In genomic region chr4:79650794-79651431, GRCh38 we compare ENCODE assay signal across 12 cellular contexts.
DNase-seq lines count a peak whose midpoint lies in the region; ATAC-seq and TF ChIP-seq lines count a peak whose summit lies in the region.
"Had no signal": no experiment of that assay in that cellular context is flagged by ENCODE, and none has a peak within 500 bp of the region (broad histone marks: within the 10 kb centered on the region; RNA-seq: fewer than 3 reads in every experiment).

No MANE protein-coding gene starts in this region.

- peak overlapping the region; percentile 2; the same call in 1 of the 2 replicates for H3K18ac ChIP-seq in IMR-90 (ENCODE audit: low read depth, low read length)

- H4K20me1 ChIP-seq in IMR-90 (ENCODE audit: insufficient read depth, low read length): no peaks in the 10 kb centered on the region

- CTCF ChIA-PET in AG04450 (lab: Charles Lee): no interaction called here
- CTCF ChIA-PET in IMR-90 (lab: Yijun Ruan, JAX): interaction anchor here (0.6 kb wide), 1 partner anchor 684 kb away, joined by 3 read pairs; no protein-coding TSS in a partner anchor

- H3K27me3 Mint-ChIP-seq in activated T-helper 2 cell treated with anti-CD3 and anti-CD28 coated beads, Interferon-gamma antibody, Interleukin-2, Interleukin-4, amounts not matched to agents 10 μg/mL and 5 μg/mL and 100 μg/mL, durations not matched to agents 14 hours and 24 hours and 36 hours (ENCODE audit: low read depth): peaks cover 7% of the 10 kb centered on the region
- H3K27me3 Mint-ChIP-seq: activated naive CD4-positive, alpha-beta T cell treated with anti-CD3 and anti-CD28 coated beads, Interleukin-2, amount 10 ng/mL, durations not matched to agents 7 days and 5 days had no signal

- H2BK20ac ChIP-seq in IMR-90 (ENCODE audit: low read depth, low read length): 0 out of 2 replicates have a peak overlapping the region, but pooled peaks have one; percentile 20

- no peak overlapping the region for H3K56ac ChIP-seq in IMR-90 (ENCODE audit: extremely low read depth, insufficient read depth, low read length)

- H3K23ac ChIP-seq in IMR-90 (ENCODE audit: low read depth, low read length): no peak overlapping the region

- TF ChIP-seq RAD21 in IMR-90 (IDR thresholded peaks at IDR 0.05; ENCODE audit: low read length): no peak

- dilution Hi-C loops in IMR-90 (cut with HindIII; ENCODE audit: low sequenced_read_pairs, unreplicated experiment): no loop called here

- peak; percentile 61 for DNase-seq in AG04450 (ENCODE audit: low read depth, low spot score)
- peak; percentile 77 for DNase-seq in IMR-90
- peak; percentile 32 to 70 for DNase-seq in cardiac fibroblast (ENCODE audit: low read depth in 2 of 2)
- DNase-seq in lung microvascular endothelial cell (ENCODE audit: low read depth in 2 of 2): peak; percentile 51 to 87
- no peak for DNase-seq in cerebellum (ENCODE audit: low spot score)
- no peak for DNase-seq in activated T-helper 2 cell treated with anti-CD3 and anti-CD28 coated beads, Interferon-gamma antibody, Interleukin-2, Interleukin-4, amounts not matched to agents 10 μg/mL and 5 μg/mL and 100 μg/mL, durations not matched to agents 14 hours and 24 hours and 36 hours (ENCODE audit: low spot score)
- DNase-seq in left lobe of liver (ENCODE audit: low spot score): no peak
- DNase-seq: activated naive CD4-positive, alpha-beta T cell treated with anti-CD3 and anti-CD28 coated beads, Interleukin-2, amount 10 ng/mL, durations not matched to agents 7 days and 5 days; head of caudate nucleus; NCI-H187 treated with DMSO at 0.1 percent for 48 hours had no signal

- POLR2A ChIA-PET in AG04450 (lab: Yijun Ruan, JAX): no interaction called here
- POLR2A ChIA-PET in IMR-90 (lab: Charles Lee; ENCODE audit: unreplicated experiment): interaction anchor here (0.6 kb wide), 1 partner anchor 27 kb away, joined by 6 read pairs; no protein-coding TSS in a partner anchor

- H3K4me3 ChIP-seq in AG04450 (ENCODE audit: low read depth, low read length): peak overlapping the region; percentile 15; the same call in 1 of the 2 replicates
- no peak overlapping the region for H3K4me3 ChIP-seq in IMR-90 (ENCODE audit: insufficient read depth, low read depth, low read length)
- no peak overlapping the region for H3K4me3 ChIP-seq in cardiac fibroblast (replicated peaks in 1 of 2; ENCODE audit: low read depth in 2 of 2, low read length in 2 of 2)

- H2AK9ac ChIP-seq in IMR-90 (replicated peaks; ENCODE audit: low read depth, low read length, poor library complexity): no peak overlapping the region

- H3K4ac ChIP-seq in IMR-90 (ENCODE audit: low read depth, low read length): no peak overlapping the region

- no peak overlapping the region for H3K4me3 Mint-ChIP-seq in activated T-helper 2 cell treated with anti-CD3 and anti-CD28 coated beads, Interferon-gamma antibody, Interleukin-2, Interleukin-4, amounts not matched to agents 10 μg/mL and 5 μg/mL and 100 μg/mL, durations not matched to agents 14 hours and 24 hours and 36 hours (ENCODE audit: low read depth)
- H3K4me3 Mint-ChIP-seq: activated naive CD4-positive, alpha-beta T cell treated with anti-CD3 and anti-CD28 coated beads, Interleukin-2, amount 10 ng/mL, durations not matched to agents 7 days and 5 days had no signal

- H3K4me2 ChIP-seq in IMR-90 (ENCODE audit: low read depth, low read length): peak overlapping the region; percentile 35

- H4K5ac ChIP-seq in IMR-90 (ENCODE audit: low read depth, low read length): no peak overlapping the region; the same call in 1 of the 2 replicates

- H2BK5ac ChIP-seq in IMR-90 (ENCODE audit: low read depth, low read length, poor library complexity, severe bottlenecking): peak overlapping the region; percentile 67

- intact Hi-C loops in IMR-90 (cut with micrococcal nuclease): loop anchor here (2.0 to 10.0 kb wide), 3 partner anchors 360 to 534 kb away; partner anchors contain the start of gene ANTXR2
- intact Hi-C loops in activated T-helper 2 cell treated with anti-CD3 and anti-CD28 coated beads, Interferon-gamma antibody, Interleukin-2, Interleukin-4, amounts not matched to agents 10 μg/mL and 5 μg/mL and 100 μg/mL, durations not matched to agents 14 hours and 24 hours and 36 hours (cut with micrococcal nuclease): no loop called here

- no peak for TF ChIP-seq CTCF in AG04450 (IDR thresholded peaks at IDR 0.05; ENCODE audit: low read depth, low read length)
- no peak for TF ChIP-seq CTCF in IMR-90 (conservative IDR thresholded peaks at IDR 0.05; ENCODE audit: low read depth, low read length)
- no peak for TF ChIP-seq CTCF in cardiac fibroblast (IDR thresholded peaks at IDR 0.05; ENCODE audit: low read depth, low read length)

- H3K79me1 ChIP-seq in IMR-90 (ENCODE audit: low read depth in 1 of 2, low read length in 2 of 2): no peaks in the 10 kb centered on the region

- H3K14ac ChIP-seq in IMR-90 (replicated peaks; ENCODE audit: low read depth, low read length): no peak overlapping the region

- BruUV-seq in IMR-90 (replicated peaks; lab: Mats Ljungman, UMichigan): no TSS peak

- H4K8ac ChIP-seq in IMR-90 (ENCODE audit: low read depth in 2 of 2, low read length in 2 of 2): no peak overlapping the region

- no peak overlapping the region for H4K91ac ChIP-seq in IMR-90 (ENCODE audit: insufficient read depth, low read depth, low read length)

- H3K36me3 Mint-ChIP-seq in activated T-helper 2 cell treated with anti-CD3 and anti-CD28 coated beads, Interferon-gamma antibody, Interleukin-2, Interleukin-4, amounts not matched to agents 10 μg/mL and 5 μg/mL and 100 μg/mL, durations not matched to agents 14 hours and 24 hours and 36 hours (ENCODE audit: low read depth): no peaks in the 10 kb centered on the region
- H3K36me3 Mint-ChIP-seq: activated naive CD4-positive, alpha-beta T cell treated with anti-CD3 and anti-CD28 coated beads, Interleukin-2, amount 10 ng/mL, durations not matched to agents 7 days and 5 days had no signal

- H2BK15ac ChIP-seq in IMR-90 (ENCODE audit: low read depth, low read length): no peak overlapping the region

- peaks cover 2% of the 10 kb centered on the region for H3K4me1 ChIP-seq in IMR-90 (ENCODE audit: control insufficient read depth, insufficient read depth, low read length)
- H3K4me1 ChIP-seq: parathyroid adenoma had no signal

- ATAC-seq in IMR-90 (ENCODE audit: low read depth) (peak; percentile 74), GM19467 (IDR thresholded peaks at IDR 0.05; ENCODE audit: unreplicated experiment) (no peak), left lobe of liver (no peak)

- H3K9ac ChIP-seq in IMR-90 (ENCODE audit: low read depth, low read length): no peak overlapping the region
- H3K9ac ChIP-seq: parathyroid adenoma had no signal

- H2BK120ac ChIP-seq in IMR-90 (ENCODE audit: low read depth, low read length): peak overlapping the region; percentile 1; the same call in 1 of the 2 replicates

- no peaks in the 10 kb centered on the region for H3K9me3 Mint-ChIP-seq in activated T-helper 2 cell treated with anti-CD3 and anti-CD28 coated beads, Interferon-gamma antibody, Interleukin-2, Interleukin-4, amounts not matched to agents 10 μg/mL and 5 μg/mL and 100 μg/mL, durations not matched to agents 14 hours and 24 hours and 36 hours
- H3K9me3 Mint-ChIP-seq: activated naive CD4-positive, alpha-beta T cell treated with anti-CD3 and anti-CD28 coated beads, Interleukin-2, amount 10 ng/mL, durations not matched to agents 7 days and 5 days had no signal

- no peaks in the 10 kb centered on the region for H3K9me1 ChIP-seq in IMR-90 (ENCODE audit: insufficient read depth, low read length)

- WGBS in IMR-90 (ENCODE audit: extremely low coverage in 2 of 2, insufficient read length in 1 of 2), 2 experiments: no CpG with 5 or more reads among the region's 3 CpGs

- TF ChIP-seq POLR2A in IMR-90 (IDR thresholded peaks at IDR 0.05; ENCODE audit: low read depth, low read length): no peak

- peaks cover 6% of the 10 kb centered on the region for H3K4me1 Mint-ChIP-seq in activated T-helper 2 cell treated with anti-CD3 and anti-CD28 coated beads, Interferon-gamma antibody, Interleukin-2, Interleukin-4, amounts not matched to agents 10 μg/mL and 5 μg/mL and 100 μg/mL, durations not matched to agents 14 hours and 24 hours and 36 hours (ENCODE audit: low read depth)
- H3K4me1 Mint-ChIP-seq: activated naive CD4-positive, alpha-beta T cell treated with anti-CD3 and anti-CD28 coated beads, Interleukin-2, amount 10 ng/mL, durations not matched to agents 7 days and 5 days had no signal

- H3K27me3 ChIP-seq in AG04450 (ENCODE audit: control insufficient read depth, insufficient read depth, low read length): no peaks in the 10 kb centered on the region
- no peaks in the 10 kb centered on the region for H3K27me3 ChIP-seq in IMR-90 (ENCODE audit: control insufficient read depth, insufficient read depth, low read length)

- H3K36me3 ChIP-seq in IMR-90 (ENCODE audit: control insufficient read depth, insufficient read depth, low read length): no peaks in the 10 kb centered on the region

- H2AK5ac ChIP-seq in IMR-90 (ENCODE audit: low read depth, low read length): no peak overlapping the region

- H2AFZ ChIP-seq in IMR-90 (replicated peaks; ENCODE audit: low read length, poor library complexity): no peak overlapping the region
- H2AFZ ChIP-seq: parathyroid adenoma had no signal

- H3K9me3 ChIP-seq in AG04450 (ENCODE audit: control insufficient read depth, insufficient read depth, low read length): no peaks in the 10 kb centered on the region
- no peaks in the 10 kb centered on the region for H3K9me3 ChIP-seq in IMR-90 (ENCODE audit: control insufficient read depth, insufficient read depth, low read length)

- H3K27ac Mint-ChIP-seq in activated T-helper 2 cell treated with anti-CD3 and anti-CD28 coated beads, Interferon-gamma antibody, Interleukin-2, Interleukin-4, amounts not matched to agents 10 μg/mL and 5 μg/mL and 100 μg/mL, durations not matched to agents 14 hours and 24 hours and 36 hours: no peak overlapping the region
- H3K27ac Mint-ChIP-seq: activated naive CD4-positive, alpha-beta T cell treated with anti-CD3 and anti-CD28 coated beads, Interleukin-2, amount 10 ng/mL, durations not matched to agents 7 days and 5 days had no signal

- in situ Hi-C loops in IMR-90 (cut with MboI; ENCODE audit: low sequenced_read_pairs): no loop called here

- H3K27ac ChIP-seq in AG04450 (ENCODE audit: low read depth, low read length): no peak overlapping the region
- peak overlapping the region; percentile 97; the same call in 1 of the 2 replicates for H3K27ac ChIP-seq in IMR-90 (ENCODE audit: insufficient read depth, low read length)
- H3K27ac ChIP-seq: parathyroid adenoma had no signal

TF ChIP-seq in IMR-90, 13 proteins besides CTCF, POLR2A, EP300 and RAD21 (continues in another document):
- TF ChIP-seq ELK1 (IDR thresholded peaks at IDR 0.05; ENCODE audit: borderline replicate concordance, low read depth, low read length): no peak

Comparison
In these comparisons a context has a peak if more than half of its experiments do, and no peak if none do; other contexts are left out.
1. DNase-seq: peak in AG04450 (single experiment), IMR-90 (single experiment), cardiac fibroblast (2 of 2) and lung microvascular endothelial cell (2 of 2); none in cerebellum (single experiment), activated T-helper 2 cell treated with anti-CD3 and anti-CD28 coated beads, Interferon-gamma antibody, Interleukin-2, Interleukin-4, amounts not matched to agents 10 μg/mL and 5 μg/mL and 100 μg/mL, durations not matched to agents 14 hours and 24 hours and 36 hours (single experiment) and left lobe of liver (single experiment).